ENCODE assay signal across 8 cellular contexts in the genomic region with DNA sequence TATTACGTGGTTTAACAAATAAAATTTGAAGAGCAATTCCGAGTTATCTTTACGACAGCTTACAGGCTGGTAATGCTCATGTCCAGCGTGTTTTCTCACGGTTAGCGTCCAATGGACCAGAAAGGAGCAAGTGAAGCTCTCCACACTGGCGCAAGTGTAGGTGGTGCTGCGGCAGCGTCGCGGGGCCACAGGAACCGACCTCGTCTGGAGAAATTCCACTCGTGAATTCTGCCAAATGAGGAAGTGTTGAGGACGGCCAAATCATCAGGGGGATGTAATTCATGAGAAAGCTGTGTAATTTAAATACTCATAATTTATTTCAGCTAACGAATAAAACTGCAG. TPM values are rescaled to one million over a fixed set of nuclear protein-coding genes. Genes with fewer than 3 reads are reported as not detected.
DNase-seq lines count a peak whose midpoint lies in the region; ATAC-seq and TF ChIP-seq lines count a peak whose summit lies in the region.

No MANE protein-coding gene starts in this region.

- H3K4me3 ChIP-seq in HL-60 (replicated peaks; ENCODE audit: insufficient read depth, low read length): peak overlapping the region; percentile 78
- peak overlapping the region; percentile 80 to 94 for H3K4me3 ChIP-seq in muscle layer of duodenum (ENCODE audit: low read depth in 1 of 2, low read length in 2 of 2)

- intact Hi-C loops in CD4-positive, alpha-beta T cell (cut with DNase I, micrococcal nuclease): loop anchor here (1.0 to 10.0 kb wide), 7 partner anchors 83 to 311 kb away; a partner anchor contains a TSS

- ATAC-seq in CD4-positive, alpha-beta T cell (ENCODE audit: poor library complexity): no peak
- ATAC-seq in GM21423 (IDR thresholded peaks at IDR 0.05; ENCODE audit: unreplicated experiment): peak; percentile 17

- POLR2A ChIA-PET in CD4-positive, alpha-beta T cell (lab: Charles Lee): interaction anchor here (2.3 to 3.3 kb wide), 3 partner anchors 83 to 309 kb away, joined by 10 to 19 read pairs (median 15); a partner anchor contains a TSS

- peaks cover 0 to 14% of the 10 kb centered on the region in 2 donors for H3K4me1 ChIP-seq in muscle layer of duodenum (ENCODE audit: control insufficient read depth in 1 of 2, insufficient read depth in 2 of 2, low read length in 2 of 2)

- no peaks in the 10 kb centered on the region for H3K27me3 Mint-ChIP-seq in CD4-positive, alpha-beta T cell
- no peaks in the 10 kb centered on the region for H3K27me3 Mint-ChIP-seq in chondrocyte (ENCODE audit: low read depth)

- H3K36me3 Mint-ChIP-seq in CD4-positive, alpha-beta T cell (ENCODE audit: low read depth): peaks cover 51% of the 10 kb centered on the region
- H3K36me3 Mint-ChIP-seq in chondrocyte (ENCODE audit: low read depth): peaks cover 25% of the 10 kb centered on the region

- no peak overlapping the region for H3K27ac ChIP-seq in CD4-positive, alpha-beta T cell (ENCODE audit: low read depth, low read length)
- peak overlapping the region; percentile 84 for H3K27ac ChIP-seq in HL-60 (replicated peaks)
- peak overlapping the region; percentile 83 for H3K27ac ChIP-seq in muscle layer of duodenum (ENCODE audit: low read length)

- H3K9me3 Mint-ChIP-seq in CD4-positive, alpha-beta T cell: peaks cover 5% of the 10 kb centered on the region
- H3K9me3 Mint-ChIP-seq in chondrocyte (ENCODE audit: low read depth): peaks cover 4% of the 10 kb centered on the region

- peaks cover 40% of the 10 kb centered on the region for H3K4me1 Mint-ChIP-seq in CD4-positive, alpha-beta T cell (ENCODE audit: low read depth)
- H3K4me1 Mint-ChIP-seq in chondrocyte (ENCODE audit: low read depth): peaks cover 16% of the 10 kb centered on the region

- CTCF ChIA-PET in CD4-positive, alpha-beta T cell (lab: Charles Lee): interaction anchor here (0.7 to 2.9 kb wide), 2 partner anchors 20 to 118 kb away, joined by 3 to 31 read pairs; a partner anchor contains a TSS

- peaks cover 15 to 27% of the 10 kb centered on the region in 2 donors for H3K36me3 ChIP-seq in muscle layer of duodenum (ENCODE audit: control insufficient read depth in 1 of 2, insufficient read depth in 2 of 2, low read length in 2 of 2)

- H3K9me3 ChIP-seq in CD4-positive, alpha-beta T cell (ENCODE audit: control insufficient read depth, low read length): no peaks in the 10 kb centered on the region
- no peaks in the 10 kb centered on the region for H3K9me3 ChIP-seq in muscle layer of duodenum (ENCODE audit: control insufficient read depth in 1 of 2, low read length in 2 of 2)

- H3K4me3 Mint-ChIP-seq in CD4-positive, alpha-beta T cell: peak overlapping the region; percentile 90
- peak overlapping the region; percentile 89 for H3K4me3 Mint-ChIP-seq in chondrocyte (ENCODE audit: unreplicated experiment)

- TF ChIP-seq CTCF in CD4-positive, alpha-beta T cell (IDR thresholded peaks at IDR 0.05): no peak
- TF ChIP-seq CTCF in HL-60 (IDR thresholded peaks at IDR 0.05; ENCODE audit: insufficient read depth, low read length): no peak
- TF ChIP-seq CTCF in chondrocyte (IDR thresholded peaks at IDR 0.05): no peak

- H3K27me3 ChIP-seq in CD4-positive, alpha-beta T cell (ENCODE audit: control insufficient read depth, insufficient read depth, low read length): no peaks in the 10 kb centered on the region
- H3K27me3 ChIP-seq in HL-60 (ENCODE audit: insufficient read depth, poor library complexity, severe bottlenecking) (no peaks in the 10 kb centered on the region), muscle layer of duodenum (ENCODE audit: low read depth, low read length) (no peaks in the 10 kb centered on the region)

- H3K27ac Mint-ChIP-seq in CD4-positive, alpha-beta T cell: peak overlapping the region; percentile 95
- H3K27ac Mint-ChIP-seq in chondrocyte (ENCODE audit: unreplicated experiment): peak overlapping the region; percentile 85

- no peak for DNase-seq in CD4-positive, alpha-beta T cell
- no peak for DNase-seq in HL-60 (ENCODE audit: low read depth in 1 of 2, low spot score in 1 of 2)
- no peak for DNase-seq in chondrocyte (ENCODE audit: low spot score)
- DNase-seq in NCI-H226: no peak
- no peak for DNase-seq in NCI-H187 (lab: John Stamatoyannopoulos, UW)
- no peak for DNase-seq in DMS153 (lab: John Stamatoyannopoulos, UW)

RNA-seq across cellular contexts. Expression of a gene that starts 0.3 kb away (rescaled TPM):
- 10 to 100 TPM; 14.7 to 15.4 TPM for total RNA-seq in CD4-positive, alpha-beta T cell
- total RNA-seq in chondrocyte: 10.1 to 19.2 TPM (median 11.6 TPM) in 3 replicates
